ENCODE assay signal across 33 cellular contexts in the genomic region with DNA sequence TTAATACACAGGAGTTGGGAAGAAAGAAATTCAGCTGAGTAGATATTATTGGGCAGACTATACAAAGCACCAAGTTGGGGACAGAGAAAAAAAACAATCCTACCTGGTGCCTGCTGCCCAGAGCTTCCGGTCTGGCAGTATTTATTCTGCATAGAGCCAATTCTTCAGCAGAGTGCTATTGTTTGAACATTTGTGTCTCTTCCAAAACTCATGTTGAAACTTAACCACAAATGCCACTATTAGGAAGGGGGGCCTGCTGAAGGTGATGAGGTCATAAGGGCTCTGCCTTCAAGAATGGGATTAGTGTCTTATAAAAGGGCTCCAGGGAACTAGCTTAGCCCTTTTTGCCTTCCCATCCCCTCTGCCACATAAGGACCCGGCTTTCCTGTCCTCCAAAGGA.
DNase-seq lines count a peak whose midpoint lies in the region; FAIRE-seq and TF ChIP-seq lines count a peak whose summit lies in the region.
"Had no signal": no experiment of that assay in that cellular context is flagged by ENCODE, and none has a peak within 500 bp of the region (broad histone marks: within the 10 kb centered on the region; RNA-seq: fewer than 3 reads in every experiment).

No MANE protein-coding gene starts in this region.

- no peak for TF ChIP-seq CTCF in astrocyte of the cerebellum (IDR thresholded peaks at IDR 0.05; ENCODE audit: low read depth, low read length, missing control alignments)

- FAIRE-seq in urothelium cell line (lab: Jason Lieb, UNC), result no peak
- FAIRE-seq: GM19239, small intestine had no signal

- in situ Hi-C loops in astrocyte of the cerebellum (cut with HindIII; ENCODE audit: low sequenced_read_pairs), result no loop called here

- H3K4me3 ChIP-seq in astrocyte of the cerebellum (ENCODE audit: low read depth, low read length), result no peak overlapping the region
- H3K4me3 ChIP-seq: gastroesophageal sphincter, left ventricle myocardium inferior, MG63, tibial artery had no signal

- peak; percentile 1 for DNase-seq in NCI-H510A treated with DMSO at 0.1 percent for 48 hours (lab: John Stamatoyannopoulos, UW)
- no peak for DNase-seq in NCI-H510A (lab: John Stamatoyannopoulos, UW)
- DNase-seq in astrocyte of the cerebellum (ENCODE audit: low read depth), result peak; percentile 12
- DNase-seq in fibroblast of peridontal ligament (ENCODE audit: extremely low read depth), result peak; percentile 35
- peak; percentile 50 for DNase-seq in urothelium cell line (ENCODE audit: low spot score)
- no peak for DNase-seq in RKO (ENCODE audit: low spot score)
- no peak for DNase-seq in NCI-H2107 (lab: John Stamatoyannopoulos, UW)
- no peak for DNase-seq in COLO829 (ENCODE audit: low spot score)
- DNase-seq: 8988T; activated CD4-positive, alpha-beta T cell treated with anti-CD3 and anti-CD28 coated beads, Interleukin-2, amount 10 ng/mL, durations not matched to agents 7 days and 5 days; activated gamma-delta T cell treated with Interleukin-2 at 50 U/mL for 16 hours; activated T-cell treated with anti-CD3 and anti-CD28 coated beads, Interleukin-2, amount 50 U/mL, for 4 hours; CD8-positive, alpha-beta T cell; effector CD8-positive, alpha-beta T cell; HCEC 1CT; hippocampal formation; left ventricle myocardium inferior; MG63; naive thymus-derived CD8-positive, alpha-beta T cell; NCI-H1417; NCI-H2081 treated with DMSO at 0.1 percent for 48 hours; NCI-H345; NCI-H774; retina; Right ventricle myocardium superior; small intestine; stimulated activated CD4-positive, alpha-beta T cell treated with anti-CD3 and anti-CD28 coated beads, Interleukin-1b, Interleukin-23, amount 100 ng/mL, for 48 hours; stimulated activated CD8-positive, alpha-beta memory T cell treated with anti-CD3 and anti-CD28 coated beads, Interleukin-4, amount 100 ng/mL, for 48 hours; stimulated activated naive CD8-positive, alpha-beta T cell treated with anti-CD3 and anti-CD28 coated beads, Interleukin-15, amount 100 ng/mL, for 72 hours; tibial artery; WERI-Rb-1 had no signal

Comparison
In these comparisons a context has a peak if more than half of its experiments do, and no peak if none do; other contexts are left out.
1. DNase-seq: peak in NCI-H510A treated with DMSO at 0.1 percent for 48 hours (single experiment), astrocyte of the cerebellum (single experiment), fibroblast of peridontal ligament (single experiment) and urothelium cell line (single experiment); none in NCI-H510A (single experiment), RKO (single experiment), NCI-H2107 (single experiment) and COLO829 (single experiment).